10 cellular contexts compared by ENCODE assay signal in the genomic region with DNA sequence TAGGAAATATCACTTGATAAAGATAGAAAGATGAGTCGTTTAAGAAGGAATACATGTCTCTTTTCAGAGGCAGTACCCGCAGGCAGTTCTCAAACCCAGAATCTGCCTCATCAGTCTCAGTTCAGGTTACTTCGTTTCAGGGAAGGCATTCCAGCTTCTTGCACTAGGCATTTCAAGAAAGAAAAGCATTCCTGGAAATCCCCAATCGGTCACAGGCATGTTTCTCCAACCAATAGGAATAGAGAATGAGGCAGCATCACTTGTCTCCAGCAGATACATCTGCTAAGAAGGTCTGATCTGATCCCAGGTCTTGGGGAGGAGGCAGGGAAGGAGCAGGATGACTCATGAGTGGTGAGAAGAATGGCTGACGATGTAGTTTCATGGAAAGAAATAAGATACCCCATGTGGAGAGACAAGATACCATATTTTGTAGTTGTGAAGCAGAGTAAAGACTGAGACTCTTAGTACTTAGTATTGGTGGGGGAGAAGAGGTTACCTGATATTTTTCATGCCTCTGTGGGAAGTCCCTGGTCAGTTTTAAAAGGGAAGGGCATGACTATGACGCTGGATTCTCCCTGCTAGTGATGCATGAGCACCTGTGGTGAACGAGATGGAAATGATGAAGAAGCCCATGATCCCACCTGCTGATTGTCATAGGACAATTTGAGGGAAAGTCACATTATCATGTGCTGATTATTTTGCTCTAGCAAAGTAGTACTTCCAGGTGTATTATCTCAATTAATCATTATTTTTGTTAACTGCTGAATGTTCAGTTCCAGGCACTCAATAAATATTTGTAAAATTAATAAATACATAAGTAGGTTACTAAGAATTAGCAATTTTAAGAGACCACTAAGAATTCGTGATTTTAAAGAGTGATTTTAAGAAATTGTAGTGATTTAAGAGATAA. TPM values are rescaled to one million over a fixed set of nuclear protein-coding genes. Genes with fewer than 3 reads are reported as not detected.
DNase-seq lines count a peak whose midpoint lies in the region; ATAC-seq, FAIRE-seq and TF ChIP-seq lines count a peak whose summit lies in the region.
"Had no signal": no experiment of that assay in that cellular context is flagged by ENCODE, and none has a peak within 500 bp of the region (broad histone marks: within the 10 kb centered on the region; RNA-seq: fewer than 3 reads in every experiment).

No MANE protein-coding gene starts in this region.

- no peaks in the 10 kb centered on the region for H3K9me3 ChIP-seq in A673 (ENCODE audit: low read depth, low read length, poor library complexity, severe bottlenecking)
- H3K9me3 ChIP-seq: tibial artery had no signal

- no peak overlapping the region for H3K4me3 Mint-ChIP-seq in activated CD4-positive, alpha-beta T cell treated with anti-CD3 and anti-CD28 coated beads for 36 hours
- no peak overlapping the region for H3K4me3 Mint-ChIP-seq in effector memory CD8-positive, alpha-beta T cell

- intact Hi-C loops in A673 (cut with micrococcal nuclease; ENCODE audit: unreplicated experiment) = no loop called here
- intact Hi-C loops in activated CD4-positive, alpha-beta T cell treated with anti-CD3 and anti-CD28 coated beads for 36 hours (cut with DNase I, micrococcal nuclease) = loop anchor here (1.0 kb wide), 3 partner anchors 12 to 148 kb away; no protein-coding TSS in a partner anchor

- peak; percentile 89 for ATAC-seq in HG02678 (IDR thresholded peaks at IDR 0.05; ENCODE audit: unreplicated experiment)
- ATAC-seq in activated CD4-positive, alpha-beta T cell treated with anti-CD3 and anti-CD28 coated beads for 36 hours = peak; percentile 98
- ATAC-seq in effector memory CD8-positive, alpha-beta T cell (replicated peaks) = peak; percentile 92
- peak; percentile 97 for ATAC-seq in stimulated activated naive CD8-positive, alpha-beta T cell treated with anti-CD3 and anti-CD28 coated beads, Interleukin-15, Interleukin-2, amounts not matched to agents 100 U/mL and 50 U/mL, for 24 hours

- TF ChIP-seq CTCF in A673 (conservative IDR thresholded peaks at IDR 0.05; ENCODE audit: low read depth, low read length) (no peak), NB4 (IDR thresholded peaks at IDR 0.05; ENCODE audit: low read depth, low read length) (no peak)

- H3K27ac ChIP-seq in A673 (ENCODE audit: low read depth, low read length, poor library complexity, severe bottlenecking) = no peak overlapping the region
- H3K27ac ChIP-seq: tibial artery had no signal

- peak; percentile 99 for FAIRE-seq in GM12892 (lab: Jason Lieb, UNC)

- no TSS peak for BruUV-seq in A673 (replicated peaks; lab: Mats Ljungman, UMichigan)

- H3K27me3 Mint-ChIP-seq in activated CD4-positive, alpha-beta T cell treated with anti-CD3 and anti-CD28 coated beads for 36 hours = peaks cover 6% of the 10 kb centered on the region
- no peaks in the 10 kb centered on the region for H3K27me3 Mint-ChIP-seq in effector memory CD8-positive, alpha-beta T cell
- H3K27me3 Mint-ChIP-seq: IgD-negative memory B cell had no signal

- H3K4me3 ChIP-seq in A673 (ENCODE audit: low read depth, low read length, poor library complexity, severe bottlenecking) = no peak overlapping the region
- no peak overlapping the region for H3K4me3 ChIP-seq in NB4 (ENCODE audit: low read depth, low read length)
- H3K4me3 ChIP-seq: tibial artery had no signal

- H3K36me3 Mint-ChIP-seq in activated CD4-positive, alpha-beta T cell treated with anti-CD3 and anti-CD28 coated beads for 36 hours (ENCODE audit: low read depth) = no peaks in the 10 kb centered on the region
- H3K36me3 Mint-ChIP-seq in effector memory CD8-positive, alpha-beta T cell (ENCODE audit: insufficient read depth) = peaks cover 2% of the 10 kb centered on the region

- no peaks in the 10 kb centered on the region for H3K27me3 ChIP-seq in A673 (replicated peaks; ENCODE audit: insufficient read depth, low read depth, low read length, poor library complexity)
- H3K27me3 ChIP-seq: tibial artery had no signal

- H3K9me3 Mint-ChIP-seq in activated CD4-positive, alpha-beta T cell treated with anti-CD3 and anti-CD28 coated beads for 36 hours (ENCODE audit: low read depth) = no peaks in the 10 kb centered on the region
- no peaks in the 10 kb centered on the region for H3K9me3 Mint-ChIP-seq in effector memory CD8-positive, alpha-beta T cell

- no peak overlapping the region for H3K27ac Mint-ChIP-seq in activated CD4-positive, alpha-beta T cell treated with anti-CD3 and anti-CD28 coated beads for 36 hours
- no peak overlapping the region for H3K27ac Mint-ChIP-seq in effector memory CD8-positive, alpha-beta T cell
- H3K27ac Mint-ChIP-seq: IgD-negative memory B cell had no signal

- POLR2A ChIA-PET in A673 (lab: Charles Lee; ENCODE audit: low non-redundant PET) = interaction anchor here (0.6 kb wide), 1 partner anchor 1029 kb away, joined by 3 read pairs; no protein-coding TSS in a partner anchor
- POLR2A ChIA-PET in activated CD4-positive, alpha-beta T cell treated with anti-CD3 and anti-CD28 coated beads for 36 hours (lab: Charles Lee) = no interaction called here

- no peaks in the 10 kb centered on the region for H3K4me1 ChIP-seq in A673 (ENCODE audit: insufficient read depth, low read length, poor library complexity, severe bottlenecking)
- H3K4me1 ChIP-seq: tibial artery had no signal

- DNase-seq in A673 (ENCODE audit: low spot score) (peak; percentile 93), GM12892 (ENCODE audit: insufficient read length) (no peak), NB4 (ENCODE audit: low read depth) (peak; percentile 72), medulla oblongata (ENCODE audit: extremely low spot score) (peak; percentile 94)
- DNase-seq in activated CD4-positive, alpha-beta T cell treated with anti-CD3 and anti-CD28 coated beads for 36 hours = peak; percentile 60
- DNase-seq in effector memory CD8-positive, alpha-beta T cell = peak; percentile 48 to 75 (median 55)
- peak; percentile 43 for DNase-seq in stimulated activated naive CD8-positive, alpha-beta T cell treated with anti-CD3 and anti-CD28 coated beads, Interleukin-15, Interleukin-2, amounts not matched to agents 100 U/mL and 50 U/mL, for 24 hours

- H3K4me1 Mint-ChIP-seq in activated CD4-positive, alpha-beta T cell treated with anti-CD3 and anti-CD28 coated beads for 36 hours = peaks cover 16% of the 10 kb centered on the region
- peaks cover 0 to 3% of the 10 kb centered on the region in 2 donors for H3K4me1 Mint-ChIP-seq in effector memory CD8-positive, alpha-beta T cell (ENCODE audit: low read depth in 2 of 2)

- CTCF ChIA-PET in A673 (lab: Charles Lee) = no interaction called here
- CTCF ChIA-PET in activated CD4-positive, alpha-beta T cell treated with anti-CD3 and anti-CD28 coated beads for 36 hours (lab: Charles Lee) = no interaction called here

- no peaks in the 10 kb centered on the region for H3K36me3 ChIP-seq in A673 (ENCODE audit: insufficient read depth, low read length, poor library complexity, severe bottlenecking)
- H3K36me3 ChIP-seq: tibial artery had no signal

- peak; percentile 74 for TF ChIP-seq POLR2A in GM12892 (IDR thresholded peaks at IDR 0.05; ENCODE audit: low read depth, low read length)
- TF ChIP-seq POLR2A in NB4 (IDR thresholded peaks at IDR 0.05; ENCODE audit: extremely low read depth, insufficient read length) = no peak

RNA-seq across cellular contexts. Expression of a gene that starts 20.3 kb away (rescaled TPM):
- not detected in 2 replicates for total RNA-seq in A673 (2021)
- 896 TPM for polyA plus RNA-seq in GM12892 (2012; ENCODE audit: missing spikeins)
- 10 to 100 TPM; 12.7 to 16.6 TPM for total RNA-seq in activated CD4-positive, alpha-beta T cell treated with anti-CD3 and anti-CD28 coated beads for 36 hours

RNA-seq across cellular contexts. Expression of a gene that starts 27.2 kb away (rescaled TPM):
- not detected in 2 replicates for total RNA-seq in A673 (2021)
- polyA plus RNA-seq in GM12892 (2012; ENCODE audit: missing spikeins) = 1,511 TPM
- total RNA-seq in activated CD4-positive, alpha-beta T cell treated with anti-CD3 and anti-CD28 coated beads for 36 hours = under 1 TPM; 0.32 to 0.61 TPM

RNA-seq across cellular contexts. Expression of a gene that starts 56.5 kb away (rescaled TPM):
- total RNA-seq in A673 (2021) = not detected in 2 replicates
- 443 TPM for polyA plus RNA-seq in GM12892 (2012; ENCODE audit: missing spikeins)
- total RNA-seq in activated CD4-positive, alpha-beta T cell treated with anti-CD3 and anti-CD28 coated beads for 36 hours = 1 to 10 TPM; 2.3 to 3.1 TPM

Comparison
In these comparisons a context has a peak if more than half of its experiments do, and no peak if none do; other contexts are left out.
1. RNA of a gene that starts 20.3 kb away (total RNA-seq): 12.7 to 16.6 TPM in activated CD4-positive, alpha-beta T cell treated with anti-CD3 and anti-CD28 coated beads for 36 hours; not detected in A673; every median in the first group is over 10 times any median in the second.
2. Peak in every context shown above with its lines, with median percentiles within 50 percentile points of each other: ATAC-seq.